8 cellular contexts compared by ENCODE assay signal in the genomic region with DNA sequence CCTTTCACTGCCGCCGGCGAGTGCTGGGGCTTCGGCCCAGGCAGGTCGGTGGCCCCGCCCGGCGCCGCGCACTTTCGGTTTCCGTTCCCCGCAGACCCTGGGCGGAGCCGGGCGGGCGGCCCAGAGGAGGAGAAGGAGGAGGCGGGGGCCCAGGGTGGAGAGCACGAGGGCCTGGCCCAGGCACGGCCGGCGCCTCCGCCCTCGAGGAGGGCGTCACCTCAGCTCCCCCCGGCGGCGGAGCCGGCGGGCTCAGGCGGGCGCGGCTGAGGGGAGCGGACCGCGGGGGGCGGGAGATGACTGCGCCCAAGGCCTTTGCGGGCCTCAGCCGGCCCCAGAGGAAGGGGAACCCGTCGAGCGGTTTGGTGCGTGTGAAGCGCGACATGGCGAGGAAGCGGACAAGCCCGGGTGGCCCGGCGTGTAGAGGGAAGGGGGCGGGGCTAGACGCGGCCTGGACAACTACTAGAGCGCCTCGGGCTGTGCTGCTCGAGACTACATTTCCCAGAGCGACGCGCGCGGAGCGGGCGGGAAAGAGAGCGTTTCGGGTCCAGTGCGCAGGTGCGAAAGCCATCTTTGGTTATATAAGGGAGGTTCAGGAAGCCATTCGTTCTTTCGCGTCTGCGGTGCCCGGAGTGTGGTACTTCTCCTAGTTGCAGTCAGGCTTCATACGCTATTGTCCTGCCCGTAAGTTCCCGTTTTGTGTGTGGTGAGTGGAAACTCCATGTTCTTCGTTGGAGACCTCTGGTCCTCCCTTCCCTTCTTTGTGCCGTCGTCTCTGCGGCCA. TPM values are rescaled to one million over a fixed set of nuclear protein-coding genes. Genes with fewer than 3 reads are reported as not detected.
DNase-seq lines count a peak whose midpoint lies in the region; ATAC-seq and TF ChIP-seq lines count a peak whose summit lies in the region.

A gene (minus strand): TSS at position 22 of the 781 bp plus-strand sequence. CDS start 2,218 bp downstream, outside the sequence.

- H3K4me3 Mint-ChIP-seq in endothelial cell (ENCODE audit: unreplicated experiment) = peak within 1 kb of the TSS; percentile 99

- H3K9ac ChIP-seq in OCI-LY3 (ENCODE audit: low read length) = peak within 1 kb of the TSS; percentile 97

- H3K36me3 ChIP-seq in OCI-LY3 (replicated peaks; ENCODE audit: low read depth, low read length) = peaks cover 65% of the 10 kb centered on the region

- TF ChIP-seq CTCF in OCI-LY3 (IDR thresholded peaks at IDR 0.05; ENCODE audit: low read depth, low read length) (peak; percentile 30; the same call in 1 of the 2 replicates), endothelial cell (IDR thresholded peaks at IDR 0.05; ENCODE audit: unreplicated experiment) (no peak)

- H3K27me3 ChIP-seq in OCI-LY3 (ENCODE audit: low read depth, low read length) = no peaks in the 10 kb centered on the region

- peaks cover 93% of the 10 kb centered on the region for H3K79me2 ChIP-seq in OCI-LY3 (ENCODE audit: low read length)

- DNase-seq in D341Med (ENCODE audit: low spot score) (peak; percentile 95), HuH-7 (ENCODE audit: low spot score) (peak; percentile 95), endothelial cell (ENCODE audit: low spot score) (peak; percentile 96), midbrain (lab: John Stamatoyannopoulos, UW) (peak; percentile 99)
- peak; percentile 98 for DNase-seq in activated CD8-positive, alpha-beta memory T cell treated with anti-CD3 and anti-CD28 coated beads, Interleukin-2, amount 50 U/mL, for 48 hours
- DNase-seq in stimulated activated CD8-positive, alpha-beta memory T cell treated with anti-CD3 and anti-CD28 coated beads, Interleukin-2, amount 100 ng/mL, for 1 hour (ENCODE audit: low read depth in 2 of 2) = peak; percentile 96 to 97

- peaks cover 61% of the 10 kb centered on the region for H3K36me3 Mint-ChIP-seq in endothelial cell (ENCODE audit: low read depth, unreplicated experiment)

- H3K4me3 ChIP-seq in OCI-LY3 (ENCODE audit: low read length) = peak within 1 kb of the TSS; percentile 82

- H3K9me3 ChIP-seq in OCI-LY3 (ENCODE audit: insufficient read depth, low read length) = peaks cover 41% of the 10 kb centered on the region

- peak within 1 kb of the TSS; percentile 85 for H3K27ac ChIP-seq in OCI-LY3 (ENCODE audit: low read length)

- peak; percentile 78 for ATAC-seq in GM21515 (IDR thresholded peaks at IDR 0.05; ENCODE audit: unreplicated experiment)

- H3K4me1 Mint-ChIP-seq in endothelial cell (ENCODE audit: unreplicated experiment) = peaks cover 54% of the 10 kb centered on the region

- H4K20me1 ChIP-seq in OCI-LY3 (ENCODE audit: insufficient read depth, low read length) = peaks cover 41% of the 10 kb centered on the region

- peak within 1 kb of the TSS; percentile 95 for H3K27ac Mint-ChIP-seq in endothelial cell (ENCODE audit: unreplicated experiment)

- H3K4me1 ChIP-seq in OCI-LY3 (ENCODE audit: low read length) = peaks cover 51% of the 10 kb centered on the region

- peaks cover 22% of the 10 kb centered on the region for H3K9me3 Mint-ChIP-seq in endothelial cell (ENCODE audit: unreplicated experiment)

- peaks cover 24% of the 10 kb centered on the region for H3K27me3 Mint-ChIP-seq in endothelial cell (ENCODE audit: unreplicated experiment)

- peak within 1 kb of the TSS; percentile 89 for H3K4me2 ChIP-seq in OCI-LY3 (ENCODE audit: low read length)

- peak within 1 kb of the TSS; percentile 88 for H2AFZ ChIP-seq in OCI-LY3 (ENCODE audit: low read depth, low read length)

RNA-seq across cellular contexts. Expression of the gene that starts here (rescaled TPM):
- total RNA-seq in endothelial cell (ENCODE audit: unreplicated experiment) = 25.0 TPM

Comparison
In these comparisons a context has a peak if more than half of its experiments do, and no peak if none do; other contexts are left out.
1. Peak in every context shown above with its lines: DNase-seq, ATAC-seq, H3K4me3 ChIP-seq and H3K27ac ChIP-seq.